Comparison of ENCODE assay signal across 15 cellular contexts in genomic region chr19:8456064-8456463, GRCh38. TPM values are rescaled to one million over a fixed set of nuclear protein-coding genes. Genes with fewer than 3 reads are reported as not detected.
A peak's percentile ranks its signal among the peaks of the same experiment; 100 is the strongest.
DNase-seq lines count a peak whose midpoint lies in the region; TF ChIP-seq lines count a peak whose summit lies in the region.
"Had no signal": no experiment of that assay in that cellular context is flagged by ENCODE, and none has a peak within 500 bp of the region (broad histone marks: within the 10 kb centered on the region; RNA-seq: fewer than 3 reads in every experiment).

No MANE protein-coding gene starts in this region.

- H3K27me3 Mint-ChIP-seq in nephron (ENCODE audit: low read depth): no peaks in the 10 kb centered on the region
- H3K27me3 Mint-ChIP-seq: activated naive CD8-positive, alpha-beta T cell had no signal

- TF ChIP-seq POLR2A in esophagus muscularis mucosa (IDR thresholded peaks at IDR 0.05; ENCODE audit: low read depth) (no peak), adrenal gland (IDR thresholded peaks at IDR 0.05) (no peak)

- TF ChIP-seq EP300 in esophagus muscularis mucosa (IDR thresholded peaks at IDR 0.05): no peak

- TF ChIP-seq CTCF in GM12864 (IDR thresholded peaks at IDR 0.05; ENCODE audit: low read depth, low read length, missing control alignments): peak; percentile 3
- TF ChIP-seq CTCF in esophagus muscularis mucosa (IDR thresholded peaks at IDR 0.05): peak in 2 of 3 experiments; percentile 20 to 30
- peak in 1 of 3 experiments; percentile 16 for TF ChIP-seq CTCF in nephron (IDR thresholded peaks at IDR 0.05; ENCODE audit: unreplicated experiment in 3 of 3)
- TF ChIP-seq CTCF in adrenal gland (IDR thresholded peaks at IDR 0.05): no peak
- TF ChIP-seq CTCF in GM13976 (IDR thresholded peaks at IDR 0.05; ENCODE audit: borderline replicate concordance, control extremely low read depth, extremely low read depth, insufficient read depth, missing control alignments): no peak

- H3K9me3 Mint-ChIP-seq in nephron: no peaks in the 10 kb centered on the region

- H3K4me1 ChIP-seq in esophagus muscularis mucosa (peaks cover 95 to 97% (median 96%) of the 10 kb centered on the region in 4 donors), adrenal gland (replicated peaks in 1 of 2) (peaks cover 43 to 84% of the 10 kb centered on the region in 2 donors)

- H3K27me3 ChIP-seq in esophagus muscularis mucosa (no peaks in the 10 kb centered on the region), adrenal gland (no peaks in the 10 kb centered on the region)
- H3K27me3 ChIP-seq: pancreas had no signal

- in situ Hi-C loops in GM13976 (cut with MboI; ENCODE audit: low sequenced_read_pairs, unreplicated experiment): no loop called here

- H3K27ac ChIP-seq in esophagus muscularis mucosa (replicated peaks in 1 of 4) (peak overlapping the region in 1 of 4 donors; percentile 21), adrenal gland (no peak overlapping the region)
- H3K27ac ChIP-seq: KMS-11, pancreas had no signal

- H3K4me3 Mint-ChIP-seq in nephron: no peak overlapping the region
- H3K4me3 Mint-ChIP-seq: activated naive CD8-positive, alpha-beta T cell had no signal

- H3K36me3 ChIP-seq in esophagus muscularis mucosa: peaks cover 0 to 35% (median 15%) of the 10 kb centered on the region in 4 donors
- peaks cover 0 to 24% of the 10 kb centered on the region in 2 donors for H3K36me3 ChIP-seq in adrenal gland (replicated peaks in 1 of 2)

- H3K27ac Mint-ChIP-seq in nephron: peak overlapping the region; percentile 2 to 20 (median 17)
- H3K27ac Mint-ChIP-seq: activated naive CD8-positive, alpha-beta T cell had no signal

- H3K9me3 ChIP-seq in esophagus muscularis mucosa (no peaks in the 10 kb centered on the region), adrenal gland (replicated peaks in 1 of 3) (no peaks in the 10 kb centered on the region)
- H3K9me3 ChIP-seq: pancreas had no signal

- no peak overlapping the region for H3K4me3 ChIP-seq in GM12864 (ENCODE audit: low read depth, low read length)
- no peak overlapping the region for H3K4me3 ChIP-seq in esophagus muscularis mucosa
- no peak overlapping the region for H3K4me3 ChIP-seq in adrenal gland
- H3K4me3 ChIP-seq: pancreas had no signal

- DNase-seq in GM12864 (ENCODE audit: low read depth): no peak
- peak; percentile 18 for DNase-seq in RKO (ENCODE audit: low spot score)
- no peak for DNase-seq in esophagus muscularis mucosa (ENCODE audit: extremely low spot score)
- DNase-seq in adrenal gland: no peak
- DNase-seq in NCI-H1417 treated with DMSO at 0.1 percent for 48 hours (lab: John Stamatoyannopoulos, UW): no peak
- DNase-seq in activated effector memory CD4-positive, alpha-beta T cell treated with Interleukin-2 at 50 U/mL for 16 hours: no peak
- DNase-seq in GM13976 (ENCODE audit: low spot score): no peak
- DNase-seq: DND-41; effector memory CD4-positive, alpha-beta T cell; NCI-H345; pancreas; RPMI8226 had no signal

- 60% methylated on average over 7 of the region's 7 CpGs for WGBS in esophagus muscularis mucosa
- WGBS in adrenal gland, 4 donors: 62 to 79% (median 64%) methylated on average over 6 to 7 of the region's 7 CpGs

- peaks cover 41% of the 10 kb centered on the region for H3K36me3 Mint-ChIP-seq in nephron (ENCODE audit: low read depth)

- intact Hi-C loops in esophagus muscularis mucosa (cut with DNase I) (no loop called here), adrenal gland (cut with DNase I) (no loop called here)

- peaks cover 94% of the 10 kb centered on the region for H3K4me1 Mint-ChIP-seq in nephron

RNA-seq across cellular contexts. Expression of gene HNRNPM, which starts 11.3 kb away (rescaled TPM):
- total RNA-seq in esophagus muscularis mucosa: 100 to 1,000 TPM; 103 to 126 (median 116) TPM
- total RNA-seq in adrenal gland: 100 to 1,000 TPM in 4 of 8 donors, 10 to 100 TPM in 4; 51.7 to 164 (median 95.5) TPM
- polyA plus RNA-seq in adrenal gland: 100 to 1,000 TPM in 1 of 3 donors, 10 to 100 TPM in 2; 65.0 to 262 (median 76.7) TPM

RNA-seq across cellular contexts. Expression of gene MARCHF2, which starts 43.0 kb away (rescaled TPM):
- 100 to 1,000 TPM; 227 to 286 (median 247) TPM for total RNA-seq in esophagus muscularis mucosa
- total RNA-seq in adrenal gland: 100 to 1,000 TPM in 3 of 8 donors, 10 to 100 TPM in 5; 28.4 to 200 (median 71.2) TPM
- polyA plus RNA-seq in adrenal gland: 10 to 100 TPM; 13.1 to 47.3 (median 44.2) TPM

RNA-seq across cellular contexts. Expression of gene PRAM1, which starts 46.4 kb away (rescaled TPM):
- 1 to 10 TPM in 1 of 4 donors, under 1 TPM in 3; 0.26 to 1.3 (median 0.55) TPM for total RNA-seq in esophagus muscularis mucosa
- total RNA-seq in adrenal gland: 1 to 10 TPM in 6 of 8 donors, under 1 TPM in 2; 0.24 to 3.1 (median 2.0) TPM
- 10 to 100 TPM in 1 of 3 donors, 1 to 10 TPM in 1, under 1 TPM in 1; 0.20 to 21.4 (median 4.4) TPM for polyA plus RNA-seq in adrenal gland

RNA-seq across cellular contexts. Expression of gene ZNF414, which starts 57.9 kb away (rescaled TPM):
- total RNA-seq in esophagus muscularis mucosa (10 to 100 TPM; 11.3 to 24.5 (median 17.1) TPM), adrenal gland (10 to 100 TPM; 17.5 to 64.6 (median 25.5) TPM)
- 100 to 1,000 TPM in 1 of 3 donors, 10 to 100 TPM in 1, 1 to 10 TPM in 1; 5.2 to 103 (median 49.6) TPM for polyA plus RNA-seq in adrenal gland

Comparison
In these comparisons a context has a peak if more than half of its experiments do, and no peak if none do; other contexts are left out.
1. CTCF ChIP-seq: peak in GM12864 (single experiment) and esophagus muscularis mucosa (2 of 3); none in adrenal gland (0 of 6) and GM13976 (single experiment).